In the genomic region with DNA sequence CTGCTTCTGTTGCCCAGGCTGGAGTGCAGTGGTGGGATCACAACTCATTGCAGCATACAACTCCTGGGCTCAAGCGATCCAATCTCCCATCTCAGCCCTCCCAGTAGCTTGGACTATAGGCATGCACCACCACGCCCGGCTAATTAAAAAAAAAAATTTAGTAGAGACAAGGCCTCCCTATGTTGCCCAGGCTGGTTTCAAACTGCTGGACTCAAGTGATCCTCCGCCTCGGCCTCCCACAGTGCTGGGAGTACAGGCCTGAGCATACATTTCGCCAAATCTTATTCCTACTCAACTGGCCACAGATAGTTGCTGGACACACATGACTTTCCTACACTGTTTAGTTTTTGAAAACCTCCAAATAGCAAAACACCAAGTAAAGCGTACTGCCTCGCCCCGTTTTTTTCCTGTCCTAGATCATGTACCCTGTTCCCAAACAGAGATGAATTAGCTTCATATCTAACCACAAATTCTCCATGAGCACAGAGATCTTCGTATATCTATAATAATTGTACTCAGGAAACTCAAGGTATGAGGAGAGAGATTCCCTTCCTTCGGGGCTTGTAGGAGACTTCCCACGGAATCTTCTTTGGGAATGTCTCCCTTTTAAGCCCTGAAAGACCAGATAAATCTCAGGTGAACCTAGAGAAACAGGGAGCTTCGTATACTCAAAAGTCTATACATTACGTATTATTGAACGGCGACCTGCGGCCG, we compare ENCODE assay signal across 8 cellular contexts. TPM values are rescaled to one million over a fixed set of nuclear protein-coding genes. Genes with fewer than 3 reads are reported as not detected.
DNase-seq lines count a peak whose midpoint lies in the region; ATAC-seq and TF ChIP-seq lines count a peak whose summit lies in the region.

No MANE protein-coding gene starts in this region.

- H3K36me3 ChIP-seq in GM23248 (ENCODE audit: low read depth) (no peaks in the 10 kb centered on the region), skeletal muscle satellite cell (ENCODE audit: insufficient read depth, low read length) (no peaks in the 10 kb centered on the region)

- DNase-seq in GM23248: no peak
- no peak for DNase-seq in RWPE1 (ENCODE audit: low spot score)
- no peak for DNase-seq in fibroblast of pulmonary artery (ENCODE audit: low read depth)
- no peak for DNase-seq in NCI-H1105 treated with DMSO at 0.1 percent for 48 hours (lab: John Stamatoyannopoulos, UW)
- DNase-seq in AG08395 (ENCODE audit: low spot score): no peak
- DNase-seq in GM19238 (ENCODE audit: insufficient read length, low spot score): no peak

- peak overlapping the region; percentile 92 for H2AFZ ChIP-seq in GM23248

- H3F3A ChIP-seq in GM23248 (ENCODE audit: insufficient read depth): no peaks in the 10 kb centered on the region

- H3K27me3 ChIP-seq in GM23248 (replicated peaks; ENCODE audit: insufficient read depth) (no peaks in the 10 kb centered on the region), skeletal muscle satellite cell (ENCODE audit: control insufficient read depth, insufficient read depth, low read length) (no peaks in the 10 kb centered on the region)

- H3K4me1 ChIP-seq in GM23248 (ENCODE audit: insufficient read depth) (peaks cover 25% of the 10 kb centered on the region; the same call in 1 of the 2 replicates), skeletal muscle satellite cell (ENCODE audit: control insufficient read depth, insufficient read depth, low read length) (peaks cover 16% of the 10 kb centered on the region)

- CTCF ChIA-PET in RWPE1 (lab: Yijun Ruan, JAX): interaction anchor here (0.6 to 0.8 kb wide), 2 partner anchors 52 to 1543 kb away, joined by 3 to 4 read pairs; no protein-coding TSS in a partner anchor

- H3K27ac ChIP-seq in GM23248 (0 out of 2 replicates have a peak overlapping the region, but pooled peaks have one; percentile 12), RWPE1 (peak overlapping the region; percentile 95)

- no peaks in the 10 kb centered on the region for H4K20me1 ChIP-seq in GM23248 (ENCODE audit: insufficient read depth)

- peaks cover 37% of the 10 kb centered on the region for H3K79me2 ChIP-seq in GM23248 (ENCODE audit: insufficient read depth)

- no peak for TF ChIP-seq CTCF in RWPE1 (conservative IDR thresholded peaks at IDR 0.05; ENCODE audit: low read depth)
- no peak for TF ChIP-seq CTCF in fibroblast of pulmonary artery (IDR thresholded peaks at IDR 0.05; ENCODE audit: low read length, missing control alignments)

- POLR2A ChIA-PET in RWPE1 (lab: Yijun Ruan, JAX; ENCODE audit: low non-redundant PET): no interaction called here

- no peak for ATAC-seq in GM19463 (IDR thresholded peaks at IDR 0.05; ENCODE audit: unreplicated experiment)

- H3K9ac ChIP-seq in GM23248 (peak overlapping the region; percentile 96), skeletal muscle satellite cell (ENCODE audit: low read depth, low read length) (peak overlapping the region; percentile 63)

- H3K4me3 ChIP-seq in GM23248 (peak overlapping the region; percentile 94), fibroblast of pulmonary artery (replicated peaks; ENCODE audit: low read depth, low read length) (peak overlapping the region; percentile 49), skeletal muscle satellite cell (ENCODE audit: low read length) (peak overlapping the region; percentile 96)

- H3K9me2 ChIP-seq in GM23248 (ENCODE audit: insufficient read depth): no peaks in the 10 kb centered on the region

- H3K4me2 ChIP-seq in GM23248 (ENCODE audit: unreplicated experiment) (peak overlapping the region; percentile 82), skeletal muscle satellite cell (ENCODE audit: low read length) (peak overlapping the region; percentile 94)

- WGBS in GM23248 (ENCODE audit: low coverage in 1 of 2, low lambda C conversion rate in 2 of 2, missing lambda C conversion rate in 2 of 2), 2 experiments: 54 to 58% methylated on average over 18 of the region's 18 CpGs

- H3K9me3 ChIP-seq in GM23248 (ENCODE audit: low read depth) (no peaks in the 10 kb centered on the region), skeletal muscle satellite cell (replicated peaks; ENCODE audit: low read length) (no peaks in the 10 kb centered on the region)

- in situ Hi-C loops in GM23248 (cut with MboI): no loop called here

RNA-seq across cellular contexts. Expression of a gene that starts 0.6 kb away (rescaled TPM):
- total RNA-seq in GM23248 (2014; rRNA removed; shearing (Covaris generic)): 14.5 and 19.9 TPM in 2 replicates
- 19.3 and 19.9 TPM in 2 replicates for polyA plus RNA-seq in GM23248 (2016; fragmentation: Nextera tagmentation; extraction: Ambion mirVana)
- 21.0 and 22.7 TPM in 2 replicates for total RNA-seq in skeletal muscle satellite cell (2012; rRNA removed)

RNA-seq across cellular contexts. Expression of a gene that starts 44.8 kb away (rescaled TPM):
- total RNA-seq in GM23248 (2014; rRNA removed; shearing (Covaris generic)): 5.3 and 6.6 TPM in 2 replicates
- polyA plus RNA-seq in GM23248 (2016; fragmentation: Nextera tagmentation; extraction: Ambion mirVana): 7.0 TPM in 2 replicates
- total RNA-seq in skeletal muscle satellite cell (2012; rRNA removed): 5.0 and 9.1 TPM in 2 replicates

RNA-seq across cellular contexts. Expression of a gene that starts 44.9 kb away (rescaled TPM):
- 7.2 and 15.5 TPM in 2 replicates for total RNA-seq in GM23248 (2014; rRNA removed; shearing (Covaris generic))
- 18.6 and 18.7 TPM in 2 replicates for polyA plus RNA-seq in GM23248 (2016; fragmentation: Nextera tagmentation; extraction: Ambion mirVana)
- total RNA-seq in skeletal muscle satellite cell (2012; rRNA removed): 29.7 and 31.7 TPM in 2 replicates

RNA-seq across cellular contexts. Expression of a gene that starts 59.5 kb away (rescaled TPM):
- 0.13 and 0.65 TPM in 2 replicates for total RNA-seq in GM23248 (2014; rRNA removed; shearing (Covaris generic))
- polyA plus RNA-seq in GM23248 (2016; fragmentation: Nextera tagmentation; extraction: Ambion mirVana): 1.6 and 1.9 TPM in 2 replicates
- total RNA-seq in skeletal muscle satellite cell (2012; rRNA removed): 1.5 and 2.0 TPM in 2 replicates
